In genomic region chr6:151592449-151593169, GRCh38 we compare ENCODE assay signal across 32 cellular contexts.
"Had no signal": no experiment of that assay in that cellular context is flagged by ENCODE, and none has a peak within 500 bp of the region (broad histone marks: within the 10 kb centered on the region; RNA-seq: fewer than 3 reads in every experiment).

No MANE protein-coding gene starts in this region.

- H3K4me1 ChIP-seq: ascending aorta, body of pancreas, Peyer's patch, SJCRH30 had no signal

- H3K36me3 ChIP-seq: ascending aorta, MG63, Peyer's patch, SJCRH30 had no signal

- H3K4me3 ChIP-seq: ascending aorta, body of pancreas, MG63, Peyer's patch, SJCRH30 had no signal

- H3K9me3 ChIP-seq: body of pancreas, MG63, Peyer's patch, SK-N-SH had no signal

- DNase-seq: activated CD4-positive, alpha-beta T cell treated with anti-CD3 and anti-CD28 coated beads for 1 hour; activated CD4-positive, alpha-beta T cell treated with anti-CD3 and anti-CD28 coated beads, Interleukin-2, amount 10 ng/mL, durations not matched to agents 24 days and 14 days; activated CD4-positive, alpha-beta T cell treated with anti-CD3 and anti-CD28 coated beads, Interleukin-2, amount 50 U/mL, for 48 hours; activated CD8-positive, alpha-beta memory T cell treated with anti-CD3 and anti-CD28 coated beads, Interleukin-2, amount 10 ng/mL, durations not matched to agents 7 days and 5 days; activated effector memory CD4-positive, alpha-beta T cell treated with anti-CD3 and anti-CD28 coated beads, Interleukin-2, amount 50 U/mL, for 16 hours; activated naive CD4-positive, alpha-beta T cell treated with Interleukin-2 at 50 U/mL for 16 hours; activated naive CD8-positive, alpha-beta T cell treated with anti-CD3 and anti-CD28 coated beads, Interleukin-2, amount 50 U/mL, for 24 hours; activated T-cell treated with anti-CD3 and anti-CD28 coated beads, Interleukin-2, amount 50 U/mL, for 24 hours; amniotic stem cell; body of pancreas; central memory CD4-positive, alpha-beta T cell; MG63; MV-4-11; NCI-H1092 treated with DMSO at 0.1 percent for 48 hours; NCI-H1417 treated with DMSO at 0.1 percent for 48 hours; NCI-H1694; NCI-H2029; NCI-H2107; NCI-H2171 treated with DMSO at 0.1 percent for 48 hours; NCI-H226; NCI-H510A; NCI-H526 treated with DMSO at 0.1 percent for 48 hours; NCI-H82; NK-92 treated with Interleukin-12 subunit alpha and Interleukin-12 subunit beta, amount 100 ng/mL, for 24 hours; OCI-M1; Right ventricle myocardium superior; SJCRH30; SK-N-SH had no signal

- ATAC-seq: activated CD8-positive, alpha-beta memory T cell treated with anti-CD3 and anti-CD28 coated beads, Interleukin-2, amount 10 ng/mL, durations not matched to agents 7 days and 5 days; activated naive CD4-positive, alpha-beta T cell treated with anti-CD3 and anti-CD28 coated beads, Interleukin-2, amount 50 U/mL, for 72 hours; activated naive CD8-positive, alpha-beta T cell treated with anti-CD3 and anti-CD28 coated beads, Interleukin-2, amount 50 U/mL, for 24 hours; body of pancreas; WTC11 had no signal
